ENCODE assay signal across 20 cellular contexts in genomic region chr10:13329565-13329964, GRCh38.
"Had no signal": no experiment of that assay in that cellular context is flagged by ENCODE, and none has a peak within 500 bp of the region (broad histone marks: within the 10 kb centered on the region; RNA-seq: fewer than 3 reads in every experiment).

No MANE protein-coding gene starts in this region.

- H3K27me3 ChIP-seq: esophagus muscularis mucosa, gastrocnemius medialis, right lobe of liver, transverse colon had no signal

- H3K27ac Mint-ChIP-seq: memory B cell; mesothelial cell of epicardium; stimulated activated effector memory CD8-positive, alpha-beta T cell treated with anti-CD3 and anti-CD28 coated beads, Interleukin-12 subunit alpha, Interleukin-12 subunit beta, amount 100 ng/mL, for 72 hours had no signal

- ATAC-seq: gastrocnemius medialis; lower lobe of right lung; natural killer cell treated with Interleukin-12 subunit alpha and Interleukin-12 subunit beta and Interleukin-15 and Interleukin-18, amount 100 ng/mL, for 72 hours; psoas muscle; right lobe of liver; stimulated activated effector memory CD8-positive, alpha-beta T cell treated with anti-CD3 and anti-CD28 coated beads, Interleukin-12 subunit alpha, Interleukin-12 subunit beta, amount 100 ng/mL, for 72 hours; stimulated activated naive CD8-positive, alpha-beta T cell treated with anti-CD3 and anti-CD28 coated beads, Interleukin-15, Interleukin-2, amounts not matched to agents 100 U/mL and 50 U/mL, for 24 hours had no signal

- H2AFZ ChIP-seq: parathyroid adenoma had no signal

- H3K4me1 Mint-ChIP-seq: memory B cell; mesothelial cell of epicardium; stimulated activated effector memory CD8-positive, alpha-beta T cell treated with anti-CD3 and anti-CD28 coated beads, Interleukin-12 subunit alpha, Interleukin-12 subunit beta, amount 100 ng/mL, for 72 hours had no signal

- H3K9me3 ChIP-seq: esophagus muscularis mucosa, gastrocnemius medialis, left ventricle myocardium inferior, lower lobe of right lung, psoas muscle, right lobe of liver, thoracic aorta, transverse colon had no signal

- H3K4me3 Mint-ChIP-seq: memory B cell; mesothelial cell of epicardium; natural killer cell treated with Interleukin-12 subunit alpha and Interleukin-12 subunit beta and Interleukin-15 and Interleukin-18, amount 100 ng/mL, for 72 hours; stimulated activated effector memory CD8-positive, alpha-beta T cell treated with anti-CD3 and anti-CD28 coated beads, Interleukin-12 subunit alpha, Interleukin-12 subunit beta, amount 100 ng/mL, for 72 hours had no signal

- H3K4me1 ChIP-seq: lower lobe of right lung, parathyroid adenoma, right lobe of liver had no signal

- H3K4me3 ChIP-seq: esophagus muscularis mucosa, gastrocnemius medialis, left ventricle myocardium inferior, lower lobe of right lung, psoas muscle, right lobe of liver, thoracic aorta, transverse colon had no signal

- H3K27me3 Mint-ChIP-seq: memory B cell; natural killer cell treated with Interleukin-12 subunit alpha and Interleukin-12 subunit beta and Interleukin-15 and Interleukin-18, amount 100 ng/mL, for 72 hours had no signal

- H3K9ac ChIP-seq: parathyroid adenoma had no signal

- H3K27ac ChIP-seq: epithelial cell of prostate, esophagus muscularis mucosa, gastrocnemius medialis, left ventricle myocardium inferior, lower lobe of right lung, parathyroid adenoma, psoas muscle, right lobe of liver, thoracic aorta, transverse colon had no signal

- H3K9me3 Mint-ChIP-seq: mesothelial cell of epicardium; natural killer cell treated with Interleukin-12 subunit alpha and Interleukin-12 subunit beta and Interleukin-15 and Interleukin-18, amount 100 ng/mL, for 72 hours; stimulated activated effector memory CD8-positive, alpha-beta T cell treated with anti-CD3 and anti-CD28 coated beads, Interleukin-12 subunit alpha, Interleukin-12 subunit beta, amount 100 ng/mL, for 72 hours had no signal

- DNase-seq: effector memory CD4-positive, alpha-beta T cell; gastrocnemius medialis; glutamatergic neuron; left ventricle myocardium inferior; lower lobe of right lung; retina; right lobe of liver; stimulated activated CD4-positive, alpha-beta T cell treated with anti-CD3 and anti-CD28 coated beads, Interleukin-4, amount 100 ng/mL, for 1 hour; stimulated activated CD8-positive, alpha-beta memory T cell treated with anti-CD3 and anti-CD28 coated beads, Interleukin-4, amount 100 ng/mL, for 48 hours; stimulated activated naive CD8-positive, alpha-beta T cell treated with anti-CD3 and anti-CD28 coated beads, Interleukin-15, Interleukin-2, amounts not matched to agents 100 U/mL and 50 U/mL, for 24 hours; transverse colon had no signal
